17 cellular contexts compared by ENCODE assay signal in the genomic region with DNA sequence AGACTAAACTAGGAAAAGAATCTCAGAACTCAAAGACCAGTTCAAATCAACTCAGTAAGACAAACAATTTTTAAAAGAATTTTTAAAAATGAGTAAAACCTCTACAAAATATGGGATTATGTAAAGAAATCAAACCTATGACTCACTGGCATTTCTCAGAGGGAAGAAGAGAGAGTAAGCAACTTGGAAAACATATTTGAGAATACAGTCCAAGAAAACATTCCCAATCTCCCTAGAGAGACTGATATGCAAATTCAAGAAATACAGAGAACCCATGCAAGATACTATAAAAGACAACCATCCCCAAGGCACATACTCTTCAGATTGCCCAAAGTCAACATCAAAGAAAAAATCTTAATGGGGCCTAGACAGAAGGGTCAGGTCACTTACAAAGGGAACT.
DNase-seq lines count a peak whose midpoint lies in the region; ATAC-seq and TF ChIP-seq lines count a peak whose summit lies in the region.
"Had no signal": no experiment of that assay in that cellular context is flagged by ENCODE, and none has a peak within 500 bp of the region (broad histone marks: within the 10 kb centered on the region; RNA-seq: fewer than 3 reads in every experiment).

No MANE protein-coding gene starts in this region.

- ATAC-seq in GM18907 (IDR thresholded peaks at IDR 0.05; ENCODE audit: unreplicated experiment) (no peak), GM21619 (IDR thresholded peaks at IDR 0.05; ENCODE audit: unreplicated experiment) (no peak)

- DNase-seq in AG20443 (ENCODE audit: low spot score) (peak; percentile 15), amniotic epithelial cell (ENCODE audit: low read depth) (peak; percentile 3), fibroblast of pulmonary artery (ENCODE audit: low read depth) (peak; percentile 64), stromal cell of bone marrow (ENCODE audit: low read depth) (peak; percentile 40), activated T-cell treated with anti-CD3 and anti-CD28 coated beads for 4 hours (no peak)
- DNase-seq: DMS79 treated with DMSO at 0.1 percent for 48 hours, HCEC 1CT, MG63, NCI-H1092, NCI-H1436 treated with DMSO at 0.1 percent for 48 hours, NCI-H2029, NCI-H345, PC-9 had no signal

- no peak overlapping the region for H3K4me3 ChIP-seq in fibroblast of pulmonary artery (replicated peaks; ENCODE audit: low read depth, low read length)
- H3K4me3 ChIP-seq: A549, GM23338, MG63, PC-9 had no signal

- no peak for TF ChIP-seq CTCF in fibroblast of pulmonary artery (IDR thresholded peaks at IDR 0.05; ENCODE audit: low read length, missing control alignments)
